1 cellular context compared by ENCODE assay signal in the genomic region with DNA sequence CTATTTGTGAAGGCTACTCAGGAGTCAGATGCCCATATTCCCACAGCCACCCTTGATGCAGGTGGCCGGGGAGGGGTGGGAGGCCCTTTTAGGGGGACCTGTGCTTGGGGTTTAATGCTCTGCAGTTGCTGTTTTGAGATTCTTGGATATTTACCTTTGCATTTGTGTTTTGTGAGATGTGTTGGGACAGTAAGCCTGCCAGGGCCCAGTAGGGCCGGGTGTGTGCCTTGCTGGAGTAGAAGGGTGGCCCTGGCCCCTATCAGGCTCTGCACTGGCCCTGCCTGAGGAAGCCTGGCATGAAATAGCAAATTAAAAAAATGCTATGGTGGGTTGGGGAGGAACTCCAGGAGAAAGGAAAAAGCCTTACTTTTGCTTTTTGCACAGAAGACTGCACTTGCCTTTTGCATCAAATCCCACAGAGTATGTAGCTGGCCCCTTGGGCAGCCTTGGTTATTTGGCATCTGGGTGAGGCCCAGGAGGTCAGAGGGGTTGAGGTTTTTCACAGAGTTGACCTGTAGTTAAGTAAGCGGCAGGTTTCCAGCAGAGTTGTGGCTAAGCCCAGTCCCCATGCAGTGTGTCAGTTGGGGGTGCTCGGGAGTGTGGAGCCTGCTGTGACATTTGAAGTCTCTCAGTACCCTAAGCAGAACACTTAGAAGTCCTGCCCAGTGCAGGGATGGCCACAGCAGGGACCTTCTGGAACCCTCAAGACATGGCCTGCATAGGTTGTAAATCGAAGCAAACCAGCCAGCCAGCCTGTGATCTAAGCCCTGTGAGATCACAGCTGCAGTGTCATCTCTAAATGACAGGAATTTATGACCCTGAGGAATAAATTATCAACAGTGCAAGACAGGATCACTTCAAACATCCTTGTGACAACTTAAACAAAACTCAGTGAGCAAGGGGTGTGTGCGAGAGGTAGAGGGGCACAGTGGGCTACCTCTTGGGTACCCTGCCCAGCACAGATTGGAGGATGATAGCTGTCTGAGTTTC.
TF ChIP-seq lines count a peak whose summit lies in the region.

No MANE protein-coding gene starts in this region.

TF ChIP-seq in WTC11, 78 proteins besides CTCF, POLR2A, EP300 and RAD21 (continued from another document):
- TF ChIP-seq, protein P1, sequence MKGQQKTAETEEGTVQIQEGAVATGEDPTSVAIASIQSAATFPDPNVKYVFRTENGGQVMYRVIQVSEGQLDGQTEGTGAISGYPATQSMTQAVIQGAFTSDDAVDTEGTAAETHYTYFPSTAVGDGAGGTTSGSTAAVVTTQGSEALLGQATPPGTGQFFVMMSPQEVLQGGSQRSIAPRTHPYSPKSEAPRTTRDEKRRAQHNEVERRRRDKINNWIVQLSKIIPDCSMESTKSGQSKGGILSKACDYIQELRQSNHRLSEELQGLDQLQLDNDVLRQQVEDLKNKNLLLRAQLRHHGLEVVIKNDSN (CRISPR knock-in tag; IDR thresholded peaks at IDR 0.05), result no peak
- TF ChIP-seq NFATC4 (CRISPR knock-in tag; IDR thresholded peaks at IDR 0.05), result no peak
- TF ChIP-seq ELF4 (CRISPR knock-in tag; IDR thresholded peaks at IDR 0.05; ENCODE audit: low read depth), result no peak
- TF ChIP-seq, protein P2, sequence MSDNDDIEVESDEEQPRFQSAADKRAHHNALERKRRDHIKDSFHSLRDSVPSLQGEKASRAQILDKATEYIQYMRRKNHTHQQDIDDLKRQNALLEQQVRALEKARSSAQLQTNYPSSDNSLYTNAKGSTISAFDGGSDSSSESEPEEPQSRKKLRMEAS (CRISPR knock-in tag; IDR thresholded peaks at IDR 0.05), result no peak
- no peak for TF ChIP-seq GRHL2 (CRISPR knock-in tag; IDR thresholded peaks at IDR 0.05; ENCODE audit: insufficient replicate concordance, severe bottlenecking)
- TF ChIP-seq GABPB1 (CRISPR knock-in tag; IDR thresholded peaks at IDR 0.05), result no peak
- TF ChIP-seq, protein P3, sequence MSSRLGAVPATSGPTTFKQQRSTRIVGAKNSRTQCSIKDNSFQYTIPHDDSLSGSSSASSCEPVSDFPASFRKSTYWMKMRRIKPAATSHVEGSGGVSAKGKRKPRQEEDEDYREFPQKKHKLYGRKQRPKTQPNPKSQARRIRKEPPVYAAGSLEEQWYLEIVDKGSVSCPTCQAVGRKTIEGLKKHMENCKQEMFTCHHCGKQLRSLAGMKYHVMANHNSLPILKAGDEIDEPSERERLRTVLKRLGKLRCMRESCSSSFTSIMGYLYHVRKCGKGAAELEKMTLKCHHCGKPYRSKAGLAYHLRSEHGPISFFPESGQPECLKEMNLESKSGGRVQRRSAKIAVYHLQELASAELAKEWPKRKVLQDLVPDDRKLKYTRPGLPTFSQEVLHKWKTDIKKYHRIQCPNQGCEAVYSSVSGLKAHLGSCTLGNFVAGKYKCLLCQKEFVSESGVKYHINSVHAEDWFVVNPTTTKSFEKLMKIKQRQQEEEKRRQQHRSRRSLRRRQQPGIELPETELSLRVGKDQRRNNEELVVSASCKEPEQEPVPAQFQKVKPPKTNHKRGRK (CRISPR knock-in tag; IDR thresholded peaks at IDR 0.05; ENCODE audit: borderline replicate concordance), result no peak
- TF ChIP-seq FOXK1 (CRISPR knock-in tag; IDR thresholded peaks at IDR 0.05), result no peak
- no peak for TF ChIP-seq NFYB (CRISPR knock-in tag; conservative IDR thresholded peaks at IDR 0.05; ENCODE audit: low read depth)
